In the genomic region with DNA sequence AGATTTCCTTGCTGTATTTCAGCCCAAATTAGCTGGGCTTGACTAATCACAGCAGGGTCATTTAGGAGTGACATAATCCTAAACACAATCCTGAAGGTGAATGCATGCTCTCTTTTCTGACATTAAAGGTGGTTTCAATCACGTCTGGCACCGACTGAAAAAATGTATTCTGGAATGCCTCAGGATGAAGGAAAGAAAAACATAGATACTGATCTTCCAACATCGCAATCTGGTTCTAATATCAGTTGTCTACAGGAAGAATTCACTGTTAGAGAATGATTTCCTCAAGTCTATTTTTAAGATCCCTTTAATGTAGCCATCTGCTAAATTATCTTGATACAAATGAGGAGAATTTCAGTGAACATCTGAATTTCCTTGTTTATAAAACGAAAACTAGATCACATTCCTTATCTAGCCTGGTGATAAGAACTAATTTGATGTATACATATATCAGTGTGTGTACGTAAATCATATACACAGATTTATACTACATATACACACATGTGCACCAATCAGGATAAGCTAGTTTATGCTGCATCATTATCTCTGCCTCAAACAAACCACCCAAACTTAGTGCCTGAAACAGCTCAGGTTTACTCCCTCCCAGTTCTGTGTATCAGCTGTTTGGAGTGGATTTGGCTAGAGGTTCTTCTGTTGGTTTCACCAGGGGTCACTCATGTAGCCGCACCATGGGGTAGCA, we compare ENCODE assay signal across 19 cellular contexts. TPM values are rescaled to one million over a fixed set of nuclear protein-coding genes. Genes with fewer than 3 reads are reported as not detected.
DNase-seq lines count a peak whose midpoint lies in the region; ATAC-seq and TF ChIP-seq lines count a peak whose summit lies in the region.
"Had no signal": no experiment of that assay in that cellular context is flagged by ENCODE, and none has a peak within 500 bp of the region (broad histone marks: within the 10 kb centered on the region; RNA-seq: fewer than 3 reads in every experiment).

No MANE protein-coding gene starts in this region.

- H3K36me3 ChIP-seq in smooth muscle cell (ENCODE audit: low read depth): no peaks in the 10 kb centered on the region
- H3K36me3 ChIP-seq: BE2C, Peyer's patch had no signal

- H3K4me3 Mint-ChIP-seq in activated T-cell treated with anti-CD3 and anti-CD28 coated beads, Interleukin-2, amount 50 U/mL, for 4 hours: no peak overlapping the region
- H3K4me3 Mint-ChIP-seq: CD8-positive, alpha-beta T cell had no signal

- DNase-seq in EL (peak; percentile 38), M059J (ENCODE audit: low read depth) (peak; percentile 44), fibroblast of peridontal ligament (ENCODE audit: extremely low read depth) (peak; percentile 47), smooth muscle cell (lab: John Stamatoyannopoulos, UW; ENCODE audit: unreplicated experiment) (no peak)
- no peak for DNase-seq in activated T-cell treated with anti-CD3 and anti-CD28 coated beads, Interleukin-2, amount 50 U/mL, for 4 hours
- no peak for DNase-seq in stimulated activated CD4-positive, alpha-beta T cell treated with anti-CD3 and anti-CD28 coated beads, Interleukin-12 subunit alpha, Interleukin-12 subunit beta, amount 100 ng/mL, for 4 hours
- DNase-seq: BE2C; CD8-positive, alpha-beta T cell; HCEC 1CT; MM.1S; NCI-H1105; NCI-H187; NCI-H2171; NCI-H510A; Peyer's patch; SHP77 had no signal

- no peaks in the 10 kb centered on the region for H3K79me2 ChIP-seq in smooth muscle cell (ENCODE audit: low read depth)

- H3K27me3 Mint-ChIP-seq in activated T-cell treated with anti-CD3 and anti-CD28 coated beads, Interleukin-2, amount 50 U/mL, for 4 hours (ENCODE audit: low read depth): no peaks in the 10 kb centered on the region

- no peaks in the 10 kb centered on the region for H3K36me3 Mint-ChIP-seq in activated T-cell treated with anti-CD3 and anti-CD28 coated beads, Interleukin-2, amount 50 U/mL, for 4 hours (ENCODE audit: insufficient read depth)
- H3K36me3 Mint-ChIP-seq: CD8-positive, alpha-beta T cell had no signal

- H3K27ac ChIP-seq in smooth muscle cell (ENCODE audit: low read depth): peak overlapping the region; percentile 62
- H3K27ac ChIP-seq: KMS-11, Peyer's patch had no signal

- no peak overlapping the region for H3K4me2 ChIP-seq in smooth muscle cell
- H3K4me2 ChIP-seq: KMS-11 had no signal

- no peaks in the 10 kb centered on the region for H3K4me1 Mint-ChIP-seq in activated T-cell treated with anti-CD3 and anti-CD28 coated beads, Interleukin-2, amount 50 U/mL, for 4 hours (ENCODE audit: low read depth)

- no peaks in the 10 kb centered on the region for H3K9me3 ChIP-seq in smooth muscle cell (replicated peaks; ENCODE audit: low read depth)
- H3K9me3 ChIP-seq: BE2C had no signal

- H3K27me3 ChIP-seq in smooth muscle cell (ENCODE audit: low read depth): no peaks in the 10 kb centered on the region
- H3K27me3 ChIP-seq: BE2C, Peyer's patch had no signal

- H3K4me3 ChIP-seq in smooth muscle cell: no peak overlapping the region
- H3K4me3 ChIP-seq: Peyer's patch had no signal

- no peaks in the 10 kb centered on the region for H3K9me3 Mint-ChIP-seq in activated T-cell treated with anti-CD3 and anti-CD28 coated beads, Interleukin-2, amount 50 U/mL, for 4 hours

- WGBS in smooth muscle cell (ENCODE audit: low lambda C conversion rate): 66% methylated on average over 6 of the region's 6 CpGs

- no peaks in the 10 kb centered on the region for H4K20me1 ChIP-seq in smooth muscle cell (ENCODE audit: low read depth)

- no peak for TF ChIP-seq CTCF in smooth muscle cell (IDR thresholded peaks at IDR 0.05; ENCODE audit: borderline replicate concordance, insufficient read depth, poor library complexity, severe bottlenecking)

- no peaks in the 10 kb centered on the region for H3F3A ChIP-seq in smooth muscle cell (ENCODE audit: low read depth)

- H2AFZ ChIP-seq in smooth muscle cell (ENCODE audit: low read depth): no peak overlapping the region

- H3K9ac ChIP-seq in smooth muscle cell (ENCODE audit: low read depth): no peak overlapping the region
- H3K9ac ChIP-seq: KMS-11 had no signal

- peaks cover 4% of the 10 kb centered on the region for H3K4me1 ChIP-seq in smooth muscle cell (ENCODE audit: low read depth)
- H3K4me1 ChIP-seq: BE2C, Peyer's patch had no signal

- no peak for ATAC-seq in HG03095 (IDR thresholded peaks at IDR 0.05; ENCODE audit: unreplicated experiment)
- ATAC-seq in activated T-cell treated with anti-CD3 and anti-CD28 coated beads, Interleukin-2, amount 50 U/mL, for 4 hours: no peak
- ATAC-seq: CD8-positive, alpha-beta T cell had no signal

RNA-seq across cellular contexts. Expression of gene TAS2R1, which starts 31.3 kb away (rescaled TPM):
- not detected in 2 replicates for total RNA-seq in M059J (2014; rRNA removed; shearing (Covaris generic))
- total RNA-seq in smooth muscle cell: not detected in 2 replicates
- 0.53 TPM in 1 of 2 replicates, not detected in the other for polyA plus RNA-seq in smooth muscle cell
- not detected for total RNA-seq in activated T-cell treated with anti-CD3 and anti-CD28 coated beads, Interleukin-2, amount 50 U/mL, for 4 hours
- total RNA-seq: A673; CD8-positive, alpha-beta T cell; Peyer's patch had no signal

Comparison
In these comparisons a context has a peak if more than half of its experiments do, and no peak if none do; other contexts are left out.
1. DNase-seq: peak in EL (single experiment), M059J (single experiment) and fibroblast of peridontal ligament (single experiment); none in smooth muscle cell (single experiment), activated T-cell treated with anti-CD3 and anti-CD28 coated beads, Interleukin-2, amount 50 U/mL, for 4 hours (single experiment) and stimulated activated CD4-positive, alpha-beta T cell treated with anti-CD3 and anti-CD28 coated beads, Interleukin-12 subunit alpha, Interleukin-12 subunit beta, amount 100 ng/mL, for 4 hours (single experiment).